Comparison of ENCODE assay signal across 19 cellular contexts in the genomic region with DNA sequence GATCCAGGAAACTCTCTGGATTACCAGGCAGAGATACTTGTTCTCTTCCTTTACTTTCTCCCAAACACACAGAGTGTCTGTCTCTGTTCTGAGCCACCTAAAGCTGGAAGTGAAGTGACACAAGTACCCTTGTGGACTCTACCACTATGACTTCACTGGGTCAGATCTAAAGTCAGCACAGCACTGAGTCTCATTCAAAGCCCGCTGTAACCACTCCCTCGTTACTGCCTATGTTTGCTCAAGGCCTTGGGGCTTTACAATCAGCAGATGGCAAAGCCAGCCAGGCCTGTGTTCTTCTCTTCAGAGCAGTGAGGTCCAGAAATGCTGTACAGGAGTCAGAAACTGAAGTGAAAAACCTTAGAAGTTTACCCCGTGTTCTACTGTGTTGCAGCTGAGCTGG.
"Had no signal": no experiment of that assay in that cellular context is flagged by ENCODE, and none has a peak within 500 bp of the region (broad histone marks: within the 10 kb centered on the region; RNA-seq: fewer than 3 reads in every experiment).

No MANE protein-coding gene starts in this region.

- H3K4me1 ChIP-seq: left lung, psoas muscle, sigmoid colon, testis, tibial artery, upper lobe of left lung had no signal

- ATAC-seq: left lung; natural killer cell; psoas muscle; right cardiac atrium; stimulated activated effector memory CD8-positive, alpha-beta T cell treated with anti-CD3 and anti-CD28 coated beads, Interleukin-12 subunit alpha, Interleukin-12 subunit beta, amount 100 ng/mL, for 72 hours; stimulated activated naive CD8-positive, alpha-beta T cell treated with anti-CD3 and anti-CD28 coated beads, Interleukin-15, Interleukin-2, amounts not matched to agents 100 U/mL and 50 U/mL, for 24 hours had no signal

- H3K4me3 ChIP-seq: dorsolateral prefrontal cortex, left lung, ovary, psoas muscle, sigmoid colon, testis, tibial artery, upper lobe of left lung had no signal

- H3K9me3 ChIP-seq: ovary, testis had no signal

- H3K27ac ChIP-seq: dorsolateral prefrontal cortex, left lung, ovary, psoas muscle, sigmoid colon, testis, tibial artery, upper lobe of left lung had no signal

- DNase-seq: cortex of kidney; dorsolateral prefrontal cortex; effector CD4-positive, alpha-beta T cell; left lung; mesendoderm; natural killer cell; occipital lobe; ovary; right cardiac atrium; sigmoid colon; stimulated activated CD4-positive, alpha-beta T cell treated with anti-CD3 and anti-CD28 coated beads, Interleukin-2, amount 100 ng/mL, for 24 hours; stimulated activated CD4-positive, alpha-beta T cell treated with anti-CD3 and anti-CD28 coated beads, Interleukin-4, amount 100 ng/mL, for 24 hours; stimulated activated naive CD8-positive, alpha-beta T cell treated with anti-CD3 and anti-CD28 coated beads, Interleukin-15, Interleukin-2, amounts not matched to agents 100 U/mL and 50 U/mL, for 24 hours; substantia nigra; testis; tibial artery; upper lobe of left lung had no signal

- H3K27me3 ChIP-seq: dorsolateral prefrontal cortex, left lung, ovary, sigmoid colon, testis, tibial artery, upper lobe of left lung had no signal

- H3K36me3 ChIP-seq: left lung, ovary, sigmoid colon, tibial artery, upper lobe of left lung had no signal
